1 cellular context compared by ENCODE assay signal in genomic region chr17:7015587-7016020, GRCh38.
TF ChIP-seq lines count a peak whose summit lies in the region.

No MANE protein-coding gene starts in this region.

TF ChIP-seq in K562, 482 proteins besides CTCF, POLR2A, EP300 and RAD21 (continues in another document):
- TF ChIP-seq ZNF395 (CRISPR knock-in tag; IDR thresholded peaks at IDR 0.05) (no peak), HINFP (tag; conservative IDR thresholded peaks at IDR 0.05; ENCODE audit: low read depth) (no peak), PYGO2 (tag; IDR thresholded peaks at IDR 0.05) (no peak), ZMIZ1 (IDR thresholded peaks at IDR 0.05; ENCODE audit: low read depth in 2 of 2, low read length in 2 of 2) (no peak), MBD2 (IDR thresholded peaks at IDR 0.05; ENCODE audit: borderline replicate concordance, low read depth) (no peak), HIVEP1 (CRISPR knock-in tag; IDR thresholded peaks at IDR 0.05) (no peak), SLC30A9 (CRISPR knock-in tag; IDR thresholded peaks at IDR 0.05) (no peak), MLX (CRISPR knock-in tag; conservative IDR thresholded peaks at IDR 0.05) (no peak), DPF2 (IDR thresholded peaks at IDR 0.05) (peak; percentile 30; the same call in 1 of the 2 replicates), SETDB1 (IDR thresholded peaks at IDR 0.05; ENCODE audit: low read length) (no peak), MTA3 (IDR thresholded peaks at IDR 0.05; ENCODE audit: borderline replicate concordance) (no peak), BRF2 (IDR thresholded peaks at IDR 0.05; ENCODE audit: borderline replicate concordance, insufficient read depth, insufficient read length) (no peak), PHF20 (IDR thresholded peaks at IDR 0.05; ENCODE audit: partially characterized antibody) (no peak), SRF (CRISPR knock-in tag; IDR thresholded peaks at IDR 0.05) (peak in 1 of 2 experiments; percentile 70; a peak in 2 of 4 replicates), SMARCE1 (IDR thresholded peaks at IDR 0.05) (0 out of 2 replicates have a peak, but pooled peaks have one; percentile 26), MYC (IDR thresholded peaks at IDR 0.05; ENCODE audit: low read depth, low read length) (no peak), MYC (CRISPR knock-in tag; IDR thresholded peaks at IDR 0.05; ENCODE audit: borderline replicate concordance, low read depth) (no peak), ZBTB2 (IDR thresholded peaks at IDR 0.05) (no peak), ZNF384 (IDR thresholded peaks at IDR 0.05; ENCODE audit: low read depth, low read length) (no peak), IRF2 (CRISPR knock-in tag; IDR thresholded peaks at IDR 0.05) (no peak), ARID4B (CRISPR knock-in tag; IDR thresholded peaks at IDR 0.05) (no peak), DEAF1 (CRISPR knock-in tag; IDR thresholded peaks at IDR 0.05) (no peak), ZKSCAN3 (CRISPR knock-in tag; IDR thresholded peaks at IDR 0.05) (no peak), SFPQ (IDR thresholded peaks at IDR 0.05; ENCODE audit: low read depth, low read length) (no peak), BDP1 (IDR thresholded peaks at IDR 0.05; ENCODE audit: insufficient read depth, insufficient read length) (no peak), NR1H2 (CRISPR knock-in tag; IDR thresholded peaks at IDR 0.05) (no peak), CBFA2T3 (IDR thresholded peaks at IDR 0.05) (peak; percentile 45; the same call in 1 of the 2 replicates), STAT5A (IDR thresholded peaks at IDR 0.05; ENCODE audit: borderline replicate concordance, low read length) (no peak), CEBPB (tag; IDR thresholded peaks at IDR 0.05) (no peak), TAF9B (IDR thresholded peaks at IDR 0.05; ENCODE audit: partially characterized antibody) (no peak), TOE1 (IDR thresholded peaks at IDR 0.05; ENCODE audit: borderline replicate concordance) (no peak), TOE1 (CRISPR knock-in tag; IDR thresholded peaks at IDR 0.05; ENCODE audit: borderline replicate concordance, low read depth) (no peak), CEBPZ (IDR thresholded peaks at IDR 0.05; ENCODE audit: borderline replicate concordance, low read depth, low read length) (no peak), ZNF184 (CRISPR knock-in tag; IDR thresholded peaks at IDR 0.05) (no peak), KAT2B (IDR thresholded peaks at IDR 0.05; ENCODE audit: low read depth, low read length) (no peak), GATA2 (CRISPR knock-in tag; IDR thresholded peaks at IDR 0.05) (no peak), LCOR (CRISPR knock-in tag; IDR thresholded peaks at IDR 0.05) (no peak), ELF1 (tag; IDR thresholded peaks at IDR 0.05) (no peak), SIRT6 (IDR thresholded peaks at IDR 0.05; ENCODE audit: low read depth, low read length) (no peak), COPS2 (conservative IDR thresholded peaks at IDR 0.05) (no peak)
